In the genomic region with DNA sequence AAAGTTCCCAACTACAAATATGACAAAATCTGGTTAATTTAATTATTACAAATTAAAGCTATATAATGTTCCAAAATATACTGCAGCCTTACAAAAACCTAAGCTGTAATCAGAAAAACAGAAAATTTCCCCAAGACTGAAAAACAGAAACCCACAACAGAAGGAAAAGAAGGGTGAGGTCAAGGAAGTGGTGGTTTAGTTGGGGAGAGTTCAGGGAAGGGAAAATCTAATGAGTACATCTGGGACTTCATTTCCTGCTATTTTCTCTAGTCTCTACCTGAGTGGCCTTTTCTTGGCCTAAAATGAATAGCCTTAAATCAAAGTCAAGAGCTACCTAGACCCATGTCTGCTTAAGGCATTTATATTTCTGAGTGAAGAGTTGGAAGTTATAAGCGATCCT, we compare ENCODE assay signal across 22 cellular contexts.
"Had no signal": no experiment of that assay in that cellular context is flagged by ENCODE, and none has a peak within 500 bp of the region (broad histone marks: within the 10 kb centered on the region; RNA-seq: fewer than 3 reads in every experiment).

No MANE protein-coding gene starts in this region.

- H3K9me3 ChIP-seq: ovary, psoas muscle, right lobe of liver, thoracic aorta, upper lobe of right lung had no signal

- H3K4me1 Mint-ChIP-seq: immature natural killer cell had no signal

- H3K27me3 ChIP-seq: ovary, right lobe of liver, upper lobe of right lung had no signal

- H3K9me3 Mint-ChIP-seq: activated CD4-positive, alpha-beta T cell treated with anti-CD3 and anti-CD28 coated beads, Interleukin-2, amount 10 ng/mL, durations not matched to agents 24 days and 14 days; activated naive CD4-positive, alpha-beta T cell treated with anti-CD3 and anti-CD28 coated beads, Interleukin-2, amount 50 U/mL, for 72 hours; activated T-cell treated with anti-CD3 and anti-CD28 coated beads, Interleukin-2, amount 50 U/mL, for 4 hours; immature natural killer cell; memory B cell; naive thymus-derived CD8-positive, alpha-beta T cell; stimulated activated memory B cell treated with anti-CD40 and anti-IgM and Interleukin-4, amounts not matched to agents 10 μg/mL and 1 μg/mL and 100 μg/mL, for 72 hours; T-helper 2 cell treated with Interferon-gamma antibody and Interleukin-4, amounts not matched to agents 5 μg/mL and 100 μg/mL, for 36 hours had no signal

- H3K4me2 ChIP-seq: smooth muscle cell had no signal

- FAIRE-seq: TTC549 had no signal

- H3K4me1 ChIP-seq: psoas muscle, right lobe of liver, upper lobe of right lung had no signal

- H3K4me3 ChIP-seq: ovary, psoas muscle, right lobe of liver, smooth muscle cell, thoracic aorta, upper lobe of right lung had no signal

- H3K4me3 Mint-ChIP-seq: activated CD4-positive, alpha-beta T cell treated with anti-CD3 and anti-CD28 coated beads, Interleukin-2, amount 10 ng/mL, durations not matched to agents 24 days and 14 days; activated CD8-positive, alpha-beta T cell treated with anti-CD3 and anti-CD28 coated beads, Interleukin-2, amount 10 ng/mL, durations not matched to agents 7 days and 5 days; activated T-cell treated with anti-CD3 and anti-CD28 coated beads, Interleukin-2, amount 50 U/mL, for 4 hours; immature natural killer cell; memory B cell; stimulated activated memory B cell treated with anti-CD40 and anti-IgM and Interleukin-4, amounts not matched to agents 10 μg/mL and 1 μg/mL and 100 μg/mL, for 72 hours; T-helper 2 cell treated with Interferon-gamma antibody and Interleukin-4, amounts not matched to agents 5 μg/mL and 100 μg/mL, for 36 hours had no signal

- H3K27ac ChIP-seq: ovary, psoas muscle, right lobe of liver, thoracic aorta, upper lobe of right lung had no signal

- H3K27ac Mint-ChIP-seq: activated CD4-positive, alpha-beta T cell treated with anti-CD3 and anti-CD28 coated beads, Interleukin-2, amount 10 ng/mL, durations not matched to agents 24 days and 14 days; activated CD8-positive, alpha-beta T cell treated with anti-CD3 and anti-CD28 coated beads, Interleukin-2, amount 10 ng/mL, durations not matched to agents 7 days and 5 days; activated naive CD4-positive, alpha-beta T cell treated with anti-CD3 and anti-CD28 coated beads, Interleukin-2, amount 50 U/mL, for 72 hours; immature natural killer cell; memory B cell; stimulated activated memory B cell treated with anti-CD40 and anti-IgM and Interleukin-4, amounts not matched to agents 10 μg/mL and 1 μg/mL and 100 μg/mL, for 72 hours; T-helper 2 cell treated with Interferon-gamma antibody and Interleukin-4, amounts not matched to agents 5 μg/mL and 100 μg/mL, for 36 hours had no signal

- H3K27me3 Mint-ChIP-seq: memory B cell; naive thymus-derived CD8-positive, alpha-beta T cell; stimulated activated memory B cell treated with anti-CD40 and anti-IgM and Interleukin-4, amounts not matched to agents 10 μg/mL and 1 μg/mL and 100 μg/mL, for 72 hours had no signal

- DNase-seq: activated CD4-positive, alpha-beta T cell treated with anti-CD3 and anti-CD28 coated beads, Interleukin-2, amount 10 ng/mL, durations not matched to agents 24 days and 14 days; activated CD4-positive, CD25-positive, alpha-beta regulatory T cell; activated CD8-positive, alpha-beta T cell treated with anti-CD3 and anti-CD28 coated beads, Interleukin-2, amount 10 ng/mL, durations not matched to agents 7 days and 5 days; activated effector memory CD4-positive, alpha-beta T cell treated with Interleukin-2 at 50 U/mL for 16 hours; activated T-cell treated with anti-CD3 and anti-CD28 coated beads, Interleukin-2, amount 50 U/mL, for 4 hours; amniotic stem cell; effector memory CD4-positive, alpha-beta T cell; immature natural killer cell; kidney glomerular epithelial cell; naive thymus-derived CD8-positive, alpha-beta T cell; ovary; psoas muscle; right lobe of liver; stimulated activated CD4-positive, alpha-beta T cell treated with anti-CD3 and anti-CD28 coated beads, Interleukin-4, amount 100 ng/mL, for 4 hours; upper lobe of right lung had no signal

- H3K36me3 ChIP-seq: ovary, right lobe of liver, thoracic aorta, upper lobe of right lung had no signal

- H3K36me3 Mint-ChIP-seq: activated naive CD4-positive, alpha-beta T cell treated with anti-CD3 and anti-CD28 coated beads, Interleukin-2, amount 50 U/mL, for 72 hours; immature natural killer cell; memory B cell; naive thymus-derived CD8-positive, alpha-beta T cell; stimulated activated memory B cell treated with anti-CD40 and anti-IgM and Interleukin-4, amounts not matched to agents 10 μg/mL and 1 μg/mL and 100 μg/mL, for 72 hours had no signal

- ATAC-seq: activated CD8-positive, alpha-beta T cell treated with anti-CD3 and anti-CD28 coated beads, Interleukin-2, amount 10 ng/mL, durations not matched to agents 7 days and 5 days; activated naive CD4-positive, alpha-beta T cell treated with anti-CD3 and anti-CD28 coated beads, Interleukin-2, amount 50 U/mL, for 72 hours; activated T-cell treated with anti-CD3 and anti-CD28 coated beads, Interleukin-2, amount 50 U/mL, for 4 hours; naive thymus-derived CD8-positive, alpha-beta T cell; psoas muscle; right lobe of liver; stimulated activated memory B cell treated with anti-CD40 and anti-IgM and Interleukin-4, amounts not matched to agents 10 μg/mL and 1 μg/mL and 100 μg/mL, for 72 hours; upper lobe of right lung had no signal
